Comparison of ENCODE assay signal across 19 cellular contexts in the genomic region with DNA sequence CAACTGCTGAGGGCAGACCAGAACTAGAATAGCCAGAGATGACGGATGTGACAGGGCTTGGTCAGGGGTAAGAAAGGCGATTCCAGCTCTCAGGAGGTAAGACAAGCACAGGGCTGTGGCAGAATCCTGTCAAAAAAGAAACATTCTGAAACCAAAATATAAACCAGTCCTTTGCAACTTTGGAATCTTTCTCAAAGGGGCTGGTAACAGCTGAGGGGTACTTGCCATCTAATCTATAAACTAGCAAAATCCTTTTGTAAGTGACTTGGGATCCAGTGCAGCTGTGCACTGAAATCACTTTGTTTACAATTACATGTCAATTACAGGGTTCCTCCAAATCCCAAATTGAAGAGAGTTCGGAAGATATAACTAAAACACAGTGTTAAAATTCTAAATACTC.
DNase-seq lines count a peak whose midpoint lies in the region; TF ChIP-seq lines count a peak whose summit lies in the region.
"Had no signal": no experiment of that assay in that cellular context is flagged by ENCODE, and none has a peak within 500 bp of the region (broad histone marks: within the 10 kb centered on the region; RNA-seq: fewer than 3 reads in every experiment).

No MANE protein-coding gene starts in this region.

- peaks cover 4 to 38% of the 10 kb centered on the region in 2 donors for H3K4me1 ChIP-seq in neuronal stem cell (ENCODE audit: control insufficient read depth in 2 of 2, insufficient read depth in 1 of 2, low read depth in 1 of 2, low read length in 2 of 2)
- H3K4me1 ChIP-seq: Peyer's patch had no signal

- no peak overlapping the region for H2BK15ac ChIP-seq in neuronal stem cell (ENCODE audit: low read length)

- no peak overlapping the region for H3K23ac ChIP-seq in neuronal stem cell (ENCODE audit: low read depth, low read length, poor library complexity)

- H2BK120ac ChIP-seq in neuronal stem cell (ENCODE audit: low read depth, low read length), result no peak overlapping the region

- H3K4me3 ChIP-seq in neuronal stem cell (ENCODE audit: low read length in 2 of 2), result no peak overlapping the region
- H3K4me3 ChIP-seq: Peyer's patch had no signal

- no peak overlapping the region for H3K27ac Mint-ChIP-seq in HFFc6
- H3K27ac Mint-ChIP-seq: CD4-positive, CD25-positive, alpha-beta regulatory T cell had no signal

- H3K36me3 Mint-ChIP-seq in HFFc6 (ENCODE audit: low read depth), result no peaks in the 10 kb centered on the region
- H3K36me3 Mint-ChIP-seq: CD4-positive, CD25-positive, alpha-beta regulatory T cell had no signal

- peaks cover 4% of the 10 kb centered on the region for H3K27me3 Mint-ChIP-seq in HFFc6 (ENCODE audit: insufficient read depth)
- H3K27me3 Mint-ChIP-seq: CD4-positive, CD25-positive, alpha-beta regulatory T cell had no signal

- WGBS in neuronal stem cell (ENCODE audit: extremely low coverage in 2 of 2, insufficient read length in 2 of 2, insufficient replicate concordance in 1 of 2), 2 donors, result no CpG with 5 or more reads among the region's 3 CpGs

- H3K27me3 ChIP-seq in neuronal stem cell (ENCODE audit: control insufficient read depth in 3 of 3, insufficient read depth in 3 of 3, low read depth in 1 of 3, low read length in 3 of 3), result no peaks in the 10 kb centered on the region
- H3K27me3 ChIP-seq: Peyer's patch had no signal

- H2AFZ ChIP-seq in neuronal stem cell (ENCODE audit: low read length), result peak overlapping the region; percentile 68

- no peak overlapping the region for H3K27ac ChIP-seq in neuronal stem cell (replicated peaks; ENCODE audit: low read length)
- H3K27ac ChIP-seq: Peyer's patch had no signal

- H3K14ac ChIP-seq in neuronal stem cell (ENCODE audit: low read length), result no peak overlapping the region

- H2BK5ac ChIP-seq in neuronal stem cell (ENCODE audit: low read length), result no peak overlapping the region

- H3K9ac ChIP-seq in neuronal stem cell (ENCODE audit: low read depth, low read length, poor library complexity), result no peak overlapping the region

- H3K79me1 ChIP-seq in neuronal stem cell (ENCODE audit: low read depth, low read length), result no peaks in the 10 kb centered on the region

- no peak overlapping the region for H2AK5ac ChIP-seq in neuronal stem cell (ENCODE audit: low read depth, low read length)

- DNase-seq in HFFc6, result no peak
- peak; percentile 6 for DNase-seq in NCI-H69 (lab: John Stamatoyannopoulos, UW)
- DNase-seq in inferior parietal cortex (ENCODE audit: extremely low spot score), result peak; percentile 3
- no peak for DNase-seq in neuronal stem cell (ENCODE audit: low spot score)
- no peak for DNase-seq in activated CD8-positive, alpha-beta memory T cell treated with anti-CD3 and anti-CD28 coated beads, Interleukin-2, amount 50 U/mL, for 48 hours
- DNase-seq in activated CD4-positive, alpha-beta T cell treated with anti-CD3 and anti-CD28 coated beads, Interleukin-2, amount 50 U/mL, for 1 hour, result no peak
- no peak for DNase-seq in stimulated activated CD4-positive, alpha-beta T cell treated with anti-CD3 and anti-CD28 coated beads, Interleukin-4, amount 100 ng/mL, for 1 hour
- DNase-seq: CD4-positive, CD25-positive, alpha-beta regulatory T cell; COR-L47; DMS 273 treated with DMSO at 0.1 percent for 48 hours; DND-41; Karpas-422; MV-4-11; NCI-H1694 treated with DMSO at 0.1 percent for 48 hours; NCI-H2081 treated with DMSO at 0.1 percent for 48 hours; NCI-H226; NCI-H510A treated with DMSO at 0.1 percent for 48 hours; NCI-H774; Peyer's patch had no signal

- no peak for TF ChIP-seq CTCF in HFFc6 (IDR thresholded peaks at IDR 0.05)

- H3K18ac ChIP-seq in neuronal stem cell (ENCODE audit: low read length), result no peak overlapping the region

- no peaks in the 10 kb centered on the region for H3K36me3 ChIP-seq in neuronal stem cell (replicated peaks in 1 of 2; ENCODE audit: control insufficient read depth in 2 of 2, insufficient read depth in 2 of 2, low read length in 2 of 2)
- H3K36me3 ChIP-seq: Peyer's patch had no signal

- no peak overlapping the region for H3K4me2 ChIP-seq in neuronal stem cell (ENCODE audit: insufficient read depth, low read length, poor library complexity, severe bottlenecking)

- no peak overlapping the region for H4K91ac ChIP-seq in neuronal stem cell (ENCODE audit: low read depth, low read length, poor library complexity)

- no peak overlapping the region for H3K4ac ChIP-seq in neuronal stem cell (ENCODE audit: low read length)

- peaks cover 15% of the 10 kb centered on the region; the same call in 1 of the 2 replicates for H3K4me1 Mint-ChIP-seq in HFFc6 (ENCODE audit: low read depth)
- H3K4me1 Mint-ChIP-seq: CD4-positive, CD25-positive, alpha-beta regulatory T cell had no signal

- H3K9me3 Mint-ChIP-seq in HFFc6, result no peaks in the 10 kb centered on the region

- no peak overlapping the region for H4K8ac ChIP-seq in neuronal stem cell (ENCODE audit: low read depth, low read length)

- no peaks in the 10 kb centered on the region for H3K9me3 ChIP-seq in neuronal stem cell (replicated peaks in 1 of 2; ENCODE audit: control insufficient read depth in 2 of 2, insufficient read depth in 1 of 2, low read depth in 1 of 2, low read length in 2 of 2)
- H3K9me3 ChIP-seq: Peyer's patch had no signal

- H3K4me3 Mint-ChIP-seq in HFFc6, result peak overlapping the region; percentile 17; the same call in 1 of the 2 replicates
- H3K4me3 Mint-ChIP-seq: CD4-positive, CD25-positive, alpha-beta regulatory T cell had no signal

- H2BK12ac ChIP-seq in neuronal stem cell (ENCODE audit: low read length), result no peak overlapping the region

Comparison
In these comparisons a context has a peak if more than half of its experiments do, and no peak if none do; other contexts are left out.
1. DNase-seq: peak in NCI-H69 (single experiment) and inferior parietal cortex (single experiment); none in HFFc6 (single experiment), neuronal stem cell (single experiment), activated CD8-positive, alpha-beta memory T cell treated with anti-CD3 and anti-CD28 coated beads, Interleukin-2, amount 50 U/mL, for 48 hours (single experiment), activated CD4-positive, alpha-beta T cell treated with anti-CD3 and anti-CD28 coated beads, Interleukin-2, amount 50 U/mL, for 1 hour (single experiment) and stimulated activated CD4-positive, alpha-beta T cell treated with anti-CD3 and anti-CD28 coated beads, Interleukin-4, amount 100 ng/mL, for 1 hour (single experiment).